1 cellular context compared by ENCODE assay signal in the genomic region with DNA sequence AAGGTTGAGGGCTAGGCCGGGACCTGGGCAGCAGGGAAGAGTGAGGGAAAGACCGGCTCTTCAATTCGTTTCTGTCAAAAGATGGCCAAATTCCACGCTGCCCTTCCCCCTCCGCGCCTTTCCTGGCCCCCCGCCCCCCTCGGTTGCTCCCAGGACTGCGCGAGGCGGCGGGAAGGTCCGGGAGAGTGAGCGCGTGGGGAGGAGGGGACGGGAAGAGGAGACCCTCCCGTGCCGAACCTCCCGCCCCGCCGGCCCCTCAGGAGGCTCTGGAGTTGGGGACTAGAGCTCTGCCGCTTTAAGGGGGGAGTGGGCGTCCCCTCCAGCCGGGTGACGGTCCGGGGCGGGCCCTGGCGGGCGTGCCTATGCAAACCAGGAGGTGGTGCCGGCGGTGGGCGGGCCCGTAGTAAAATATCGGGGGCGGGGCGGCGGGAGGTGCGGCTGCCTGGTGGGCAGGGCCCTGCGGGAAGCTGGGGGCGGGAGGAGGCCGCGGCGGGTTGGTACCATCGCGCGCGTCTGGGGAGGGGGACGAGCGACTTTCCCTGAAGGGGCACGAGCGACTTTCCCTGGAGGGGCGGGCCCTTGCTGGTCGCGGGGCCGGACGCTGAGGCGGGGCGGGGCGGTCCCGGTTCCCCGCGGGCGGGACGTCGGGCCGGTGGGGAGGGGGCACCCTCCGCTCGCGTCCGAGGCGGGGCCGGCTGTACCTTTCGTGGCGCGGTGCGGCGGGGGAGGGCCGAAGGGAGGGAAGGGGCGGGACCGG.
TF ChIP-seq lines count a peak whose summit lies in the region.

No MANE protein-coding gene starts in this region.

TF ChIP-seq in K562, 482 proteins besides CTCF, POLR2A, EP300 and RAD21 (continued from another document and continues in another):
- TF ChIP-seq, protein P1, sequence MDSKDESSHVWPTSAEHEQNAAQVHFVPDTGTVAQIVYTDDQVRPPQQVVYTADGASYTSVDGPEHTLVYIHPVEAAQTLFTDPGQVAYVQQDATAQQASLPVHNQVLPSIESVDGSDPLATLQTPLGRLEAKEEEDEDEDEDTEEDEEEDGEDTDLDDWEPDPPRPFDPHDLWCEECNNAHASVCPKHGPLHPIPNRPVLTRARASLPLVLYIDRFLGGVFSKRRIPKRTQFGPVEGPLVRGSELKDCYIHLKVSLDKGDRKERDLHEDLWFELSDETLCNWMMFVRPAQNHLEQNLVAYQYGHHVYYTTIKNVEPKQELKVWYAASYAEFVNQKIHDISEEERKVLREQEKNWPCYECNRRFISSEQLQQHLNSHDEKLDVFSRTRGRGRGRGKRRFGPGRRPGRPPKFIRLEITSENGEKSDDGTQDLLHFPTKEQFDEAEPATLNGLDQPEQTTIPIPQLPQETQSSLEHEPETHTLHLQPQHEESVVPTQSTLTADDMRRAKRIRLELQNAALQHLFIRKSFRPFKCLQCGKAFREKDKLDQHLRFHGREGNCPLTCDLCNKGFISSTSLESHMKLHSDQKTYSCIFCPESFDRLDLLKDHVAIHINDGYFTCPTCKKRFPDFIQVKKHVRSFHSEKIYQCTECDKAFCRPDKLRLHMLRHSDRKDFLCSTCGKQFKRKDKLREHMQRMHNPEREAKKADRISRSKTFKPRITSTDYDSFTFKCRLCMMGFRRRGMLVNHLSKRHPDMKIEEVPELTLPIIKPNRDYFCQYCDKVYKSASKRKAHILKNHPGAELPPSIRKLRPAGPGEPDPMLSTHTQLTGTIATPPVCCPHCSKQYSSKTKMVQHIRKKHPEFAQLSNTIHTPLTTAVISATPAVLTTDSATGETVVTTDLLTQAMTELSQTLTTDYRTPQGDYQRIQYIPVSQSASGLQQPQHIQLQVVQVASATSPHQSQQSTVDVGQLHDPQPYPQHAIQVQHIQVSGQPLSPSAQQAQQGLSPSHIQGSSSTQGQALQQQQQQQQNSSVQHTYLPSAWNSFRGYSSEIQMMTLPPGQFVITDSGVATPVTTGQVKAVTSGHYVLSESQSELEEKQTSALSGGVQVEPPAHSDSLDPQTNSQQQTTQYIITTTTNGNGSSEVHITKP (IDR thresholded peaks at IDR 0.05; ENCODE audit: partially characterized antibody): peak; percentile 97
- TF ChIP-seq NFE2 (IDR thresholded peaks at IDR 0.05; ENCODE audit: low read depth): no peak
- no peak for TF ChIP-seq NFE2L1 (tag; IDR thresholded peaks at IDR 0.05; ENCODE audit: borderline replicate concordance, low read depth)
- TF ChIP-seq, protein P2, sequence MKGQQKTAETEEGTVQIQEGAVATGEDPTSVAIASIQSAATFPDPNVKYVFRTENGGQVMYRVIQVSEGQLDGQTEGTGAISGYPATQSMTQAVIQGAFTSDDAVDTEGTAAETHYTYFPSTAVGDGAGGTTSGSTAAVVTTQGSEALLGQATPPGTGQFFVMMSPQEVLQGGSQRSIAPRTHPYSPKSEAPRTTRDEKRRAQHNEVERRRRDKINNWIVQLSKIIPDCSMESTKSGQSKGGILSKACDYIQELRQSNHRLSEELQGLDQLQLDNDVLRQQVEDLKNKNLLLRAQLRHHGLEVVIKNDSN (CRISPR knock-in tag; IDR thresholded peaks at IDR 0.05): no peak
- TF ChIP-seq, protein P3, sequence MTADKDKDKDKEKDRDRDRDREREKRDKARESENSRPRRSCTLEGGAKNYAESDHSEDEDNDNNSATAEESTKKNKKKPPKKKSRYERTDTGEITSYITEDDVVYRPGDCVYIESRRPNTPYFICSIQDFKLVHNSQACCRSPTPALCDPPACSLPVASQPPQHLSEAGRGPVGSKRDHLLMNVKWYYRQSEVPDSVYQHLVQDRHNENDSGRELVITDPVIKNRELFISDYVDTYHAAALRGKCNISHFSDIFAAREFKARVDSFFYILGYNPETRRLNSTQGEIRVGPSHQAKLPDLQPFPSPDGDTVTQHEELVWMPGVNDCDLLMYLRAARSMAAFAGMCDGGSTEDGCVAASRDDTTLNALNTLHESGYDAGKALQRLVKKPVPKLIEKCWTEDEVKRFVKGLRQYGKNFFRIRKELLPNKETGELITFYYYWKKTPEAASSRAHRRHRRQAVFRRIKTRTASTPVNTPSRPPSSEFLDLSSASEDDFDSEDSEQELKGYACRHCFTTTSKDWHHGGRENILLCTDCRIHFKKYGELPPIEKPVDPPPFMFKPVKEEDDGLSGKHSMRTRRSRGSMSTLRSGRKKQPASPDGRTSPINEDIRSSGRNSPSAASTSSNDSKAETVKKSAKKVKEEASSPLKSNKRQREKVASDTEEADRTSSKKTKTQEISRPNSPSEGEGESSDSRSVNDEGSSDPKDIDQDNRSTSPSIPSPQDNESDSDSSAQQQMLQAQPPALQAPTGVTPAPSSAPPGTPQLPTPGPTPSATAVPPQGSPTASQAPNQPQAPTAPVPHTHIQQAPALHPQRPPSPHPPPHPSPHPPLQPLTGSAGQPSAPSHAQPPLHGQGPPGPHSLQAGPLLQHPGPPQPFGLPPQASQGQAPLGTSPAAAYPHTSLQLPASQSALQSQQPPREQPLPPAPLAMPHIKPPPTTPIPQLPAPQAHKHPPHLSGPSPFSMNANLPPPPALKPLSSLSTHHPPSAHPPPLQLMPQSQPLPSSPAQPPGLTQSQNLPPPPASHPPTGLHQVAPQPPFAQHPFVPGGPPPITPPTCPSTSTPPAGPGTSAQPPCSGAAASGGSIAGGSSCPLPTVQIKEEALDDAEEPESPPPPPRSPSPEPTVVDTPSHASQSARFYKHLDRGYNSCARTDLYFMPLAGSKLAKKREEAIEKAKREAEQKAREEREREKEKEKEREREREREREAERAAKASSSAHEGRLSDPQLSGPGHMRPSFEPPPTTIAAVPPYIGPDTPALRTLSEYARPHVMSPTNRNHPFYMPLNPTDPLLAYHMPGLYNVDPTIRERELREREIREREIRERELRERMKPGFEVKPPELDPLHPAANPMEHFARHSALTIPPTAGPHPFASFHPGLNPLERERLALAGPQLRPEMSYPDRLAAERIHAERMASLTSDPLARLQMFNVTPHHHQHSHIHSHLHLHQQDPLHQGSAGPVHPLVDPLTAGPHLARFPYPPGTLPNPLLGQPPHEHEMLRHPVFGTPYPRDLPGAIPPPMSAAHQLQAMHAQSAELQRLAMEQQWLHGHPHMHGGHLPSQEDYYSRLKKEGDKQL (CRISPR knock-in tag; IDR thresholded peaks at IDR 0.05; ENCODE audit: borderline replicate concordance): no peak
- no peak for TF ChIP-seq NBN (IDR thresholded peaks at IDR 0.05; ENCODE audit: low read depth)
- TF ChIP-seq PPARD (CRISPR knock-in tag; IDR thresholded peaks at IDR 0.05): no peak
- no peak for TF ChIP-seq ZNF3 (CRISPR knock-in tag; IDR thresholded peaks at IDR 0.05)
- TF ChIP-seq EHMT2 (IDR thresholded peaks at IDR 0.05): no peak
- TF ChIP-seq NFIC (IDR thresholded peaks at IDR 0.05): no peak
- TF ChIP-seq ARID1B (IDR thresholded peaks at IDR 0.05): 0 out of 2 replicates have a peak, but pooled peaks have one; percentile 3
- peak; percentile 72 for TF ChIP-seq BHLHE40 (IDR thresholded peaks at IDR 0.05; ENCODE audit: low read length)
- TF ChIP-seq, protein P4, sequence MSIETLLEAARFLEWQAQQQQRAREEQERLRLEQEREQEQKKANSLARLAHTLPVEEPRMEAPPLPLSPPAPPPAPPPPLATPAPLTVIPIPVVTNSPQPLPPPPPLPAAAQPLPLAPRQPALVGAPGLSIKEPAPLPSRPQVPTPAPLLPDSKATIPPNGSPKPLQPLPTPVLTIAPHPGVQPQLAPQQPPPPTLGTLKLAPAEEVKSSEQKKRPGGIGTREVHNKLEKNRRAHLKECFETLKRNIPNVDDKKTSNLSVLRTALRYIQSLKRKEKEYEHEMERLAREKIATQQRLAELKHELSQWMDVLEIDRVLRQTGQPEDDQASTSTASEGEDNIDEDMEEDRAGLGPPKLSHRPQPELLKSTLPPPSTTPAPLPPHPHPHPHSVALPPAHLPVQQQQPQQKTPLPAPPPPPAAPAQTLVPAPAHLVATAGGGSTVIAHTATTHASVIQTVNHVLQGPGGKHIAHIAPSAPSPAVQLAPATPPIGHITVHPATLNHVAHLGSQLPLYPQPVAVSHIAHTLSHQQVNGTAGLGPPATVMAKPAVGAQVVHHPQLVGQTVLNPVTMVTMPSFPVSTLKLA (conservative IDR thresholded peaks at IDR 0.05): peak; percentile 23 to 33; a peak in 2 of 4 replicates
- TF ChIP-seq NFYB (IDR thresholded peaks at IDR 0.05; ENCODE audit: extremely low read depth, insufficient read length): no peak
- no peak for TF ChIP-seq SP2 (IDR thresholded peaks at IDR 0.05; ENCODE audit: extremely low read depth, low read depth, low read length, poor library complexity, severe bottlenecking)
- TF ChIP-seq ZEB2 (IDR thresholded peaks at IDR 0.05): no peak
- TF ChIP-seq TGIF2 (CRISPR knock-in tag; IDR thresholded peaks at IDR 0.05): no peak
- TF ChIP-seq ZNF282 (CRISPR knock-in tag; IDR thresholded peaks at IDR 0.05): no peak
- TF ChIP-seq, protein P5, sequence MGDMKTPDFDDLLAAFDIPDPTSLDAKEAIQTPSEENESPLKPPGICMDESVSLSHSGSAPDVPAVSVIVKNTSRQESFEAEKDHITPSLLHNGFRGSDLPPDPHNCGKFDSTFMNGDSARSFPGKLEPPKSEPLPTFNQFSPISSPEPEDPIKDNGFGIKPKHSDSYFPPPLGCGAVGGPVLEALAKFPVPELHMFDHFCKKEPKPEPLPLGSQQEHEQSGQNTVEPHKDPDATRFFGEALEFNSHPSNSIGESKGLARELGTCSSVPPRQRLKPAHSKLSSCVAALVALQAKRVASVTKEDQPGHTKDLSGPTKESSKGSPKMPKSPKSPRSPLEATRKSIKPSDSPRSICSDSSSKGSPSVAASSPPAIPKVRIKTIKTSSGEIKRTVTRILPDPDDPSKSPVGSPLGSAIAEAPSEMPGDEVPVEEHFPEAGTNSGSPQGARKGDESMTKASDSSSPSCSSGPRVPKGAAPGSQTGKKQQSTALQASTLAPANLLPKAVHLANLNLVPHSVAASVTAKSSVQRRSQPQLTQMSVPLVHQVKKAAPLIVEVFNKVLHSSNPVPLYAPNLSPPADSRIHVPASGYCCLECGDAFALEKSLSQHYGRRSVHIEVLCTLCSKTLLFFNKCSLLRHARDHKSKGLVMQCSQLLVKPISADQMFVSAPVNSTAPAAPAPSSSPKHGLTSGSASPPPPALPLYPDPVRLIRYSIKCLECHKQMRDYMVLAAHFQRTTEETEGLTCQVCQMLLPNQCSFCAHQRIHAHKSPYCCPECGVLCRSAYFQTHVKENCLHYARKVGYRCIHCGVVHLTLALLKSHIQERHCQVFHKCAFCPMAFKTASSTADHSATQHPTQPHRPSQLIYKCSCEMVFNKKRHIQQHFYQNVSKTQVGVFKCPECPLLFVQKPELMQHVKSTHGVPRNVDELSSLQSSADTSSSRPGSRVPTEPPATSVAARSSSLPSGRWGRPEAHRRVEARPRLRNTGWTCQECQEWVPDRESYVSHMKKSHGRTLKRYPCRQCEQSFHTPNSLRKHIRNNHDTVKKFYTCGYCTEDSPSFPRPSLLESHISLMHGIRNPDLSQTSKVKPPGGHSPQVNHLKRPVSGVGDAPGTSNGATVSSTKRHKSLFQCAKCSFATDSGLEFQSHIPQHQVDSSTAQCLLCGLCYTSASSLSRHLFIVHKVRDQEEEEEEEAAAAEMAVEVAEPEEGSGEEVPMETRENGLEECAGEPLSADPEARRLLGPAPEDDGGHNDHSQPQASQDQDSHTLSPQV (IDR thresholded peaks at IDR 0.05): no peak
- TF ChIP-seq NRF1 (conservative IDR thresholded peaks at IDR 0.05 in 1 of 2, IDR thresholded peaks at IDR 0.05 in 1 of 2): peak in 1 of 2 experiments; percentile 29; a peak in 3 of 4 replicates
- TF ChIP-seq ZNF12 (CRISPR knock-in tag; IDR thresholded peaks at IDR 0.05): no peak
- TF ChIP-seq FOXK2 (conservative IDR thresholded peaks at IDR 0.05 in 1 of 2, IDR thresholded peaks at IDR 0.05 in 1 of 2; ENCODE audit: low read depth in 2 of 2): peak in 1 of 2 experiments; percentile 73; a peak in 1 of 4 replicates
- peak; percentile 74; the same call in 1 of the 2 replicates for TF ChIP-seq TCF7L2 (IDR thresholded peaks at IDR 0.05; ENCODE audit: low read depth, low read length)
- TF ChIP-seq ZNF699 (CRISPR knock-in tag; IDR thresholded peaks at IDR 0.05; ENCODE audit: insufficient replicate concordance): no peak
- TF ChIP-seq, protein P6, sequence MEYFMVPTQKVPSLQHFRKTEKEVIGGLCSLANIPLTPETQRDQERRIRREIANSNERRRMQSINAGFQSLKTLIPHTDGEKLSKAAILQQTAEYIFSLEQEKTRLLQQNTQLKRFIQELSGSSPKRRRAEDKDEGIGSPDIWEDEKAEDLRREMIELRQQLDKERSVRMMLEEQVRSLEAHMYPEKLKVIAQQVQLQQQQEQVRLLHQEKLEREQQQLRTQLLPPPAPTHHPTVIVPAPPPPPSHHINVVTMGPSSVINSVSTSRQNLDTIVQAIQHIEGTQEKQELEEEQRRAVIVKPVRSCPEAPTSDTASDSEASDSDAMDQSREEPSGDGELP (CRISPR knock-in tag; IDR thresholded peaks at IDR 0.05; ENCODE audit: borderline replicate concordance): peak; percentile 55
- TF ChIP-seq ETV6 (IDR thresholded peaks at IDR 0.05; ENCODE audit: borderline replicate concordance in 1 of 2, low read depth in 2 of 2, low read length in 1 of 2): no peak
- TF ChIP-seq ETV6 (CRISPR knock-in tag; IDR thresholded peaks at IDR 0.05; ENCODE audit: borderline replicate concordance): no peak
- TF ChIP-seq, protein P7, sequence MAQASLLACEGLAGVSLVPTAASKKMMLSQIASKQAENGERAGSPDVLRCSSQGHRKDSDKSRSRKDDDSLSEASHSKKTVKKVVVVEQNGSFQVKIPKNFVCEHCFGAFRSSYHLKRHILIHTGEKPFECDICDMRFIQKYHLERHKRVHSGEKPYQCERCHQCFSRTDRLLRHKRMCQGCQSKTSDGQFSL (CRISPR knock-in tag; IDR thresholded peaks at IDR 0.05): 0 out of 2 replicates have a peak, but pooled peaks have one; percentile 37
- TF ChIP-seq, protein P7 (tag; IDR thresholded peaks at IDR 0.05): 0 out of 4 replicates have a peak, but pooled peaks of 1 of the 2 experiments have one; percentile 45
- TF ChIP-seq, protein P8, sequence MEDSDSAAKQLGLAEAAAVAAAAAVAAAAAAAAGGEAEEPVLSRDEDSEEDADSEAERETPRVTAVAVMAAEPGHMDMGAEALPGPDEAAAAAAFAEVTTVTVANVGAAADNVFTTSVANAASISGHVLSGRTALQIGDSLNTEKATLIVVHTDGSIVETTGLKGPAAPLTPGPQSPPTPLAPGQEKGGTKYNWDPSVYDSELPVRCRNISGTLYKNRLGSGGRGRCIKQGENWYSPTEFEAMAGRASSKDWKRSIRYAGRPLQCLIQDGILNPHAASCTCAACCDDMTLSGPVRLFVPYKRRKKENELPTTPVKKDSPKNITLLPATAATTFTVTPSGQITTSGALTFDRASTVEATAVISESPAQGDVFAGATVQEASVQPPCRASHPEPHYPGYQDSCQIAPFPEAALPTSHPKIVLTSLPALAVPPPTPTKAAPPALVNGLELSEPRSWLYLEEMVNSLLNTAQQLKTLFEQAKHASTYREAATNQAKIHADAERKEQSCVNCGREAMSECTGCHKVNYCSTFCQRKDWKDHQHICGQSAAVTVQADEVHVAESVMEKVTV (CRISPR knock-in tag; IDR thresholded peaks at IDR 0.05): no peak
- no peak for TF ChIP-seq SAP30 (IDR thresholded peaks at IDR 0.05; ENCODE audit: borderline replicate concordance, insufficient read depth, low read depth, low read length, poor library complexity, severe bottlenecking)
